Comparison of ENCODE assay signal across 16 cellular contexts in genomic region chr12:1918875-1919236, GRCh38. TPM values are rescaled to one million over a fixed set of nuclear protein-coding genes. Genes with fewer than 3 reads are reported as not detected.
DNase-seq lines count a peak whose midpoint lies in the region; ATAC-seq, FAIRE-seq and TF ChIP-seq lines count a peak whose summit lies in the region.
"Had no signal": no experiment of that assay in that cellular context is flagged by ENCODE, and none has a peak within 500 bp of the region (broad histone marks: within the 10 kb centered on the region; RNA-seq: fewer than 3 reads in every experiment).

No MANE protein-coding gene starts in this region.

- BruUV-seq in HepG2 (replicated peaks; lab: Mats Ljungman, UMichigan) = no TSS peak

- H3K36me3 ChIP-seq in Peyer's patch (no peaks in the 10 kb centered on the region), HepG2 (replicated peaks in 1 of 2; ENCODE audit: control insufficient read depth in 1 of 2, insufficient read depth in 2 of 2, low read length in 2 of 2) (no peaks in the 10 kb centered on the region), spleen (no peaks in the 10 kb centered on the region)
- H3K36me3 ChIP-seq: right atrium auricular region had no signal

- WGBS in HepG2 (ENCODE audit: low lambda C conversion rate) = 0% methylated on average over 1 of the region's 6 CpGs
- WGBS in spleen, 5 donors = 78 to 89% (median 87%) methylated on average over 6 of the region's 6 CpGs

- H2AFZ ChIP-seq in HepG2 (ENCODE audit: low read length) = no peak overlapping the region

- H3K9ac ChIP-seq in HepG2 (ENCODE audit: insufficient read depth, low read depth, low read length) = no peak overlapping the region

- H3K4me3 ChIP-seq in Peyer's patch = peak overlapping the region in 1 of 4 donors; percentile 31
- no peak overlapping the region for H3K4me3 ChIP-seq in HepG2 (replicated peaks in 1 of 3; ENCODE audit: insufficient read depth in 1 of 3, low read depth in 2 of 3, low read length in 3 of 3)
- peak overlapping the region in 5 of 8 donors; percentile 26 to 64 (median 40) for H3K4me3 ChIP-seq in spleen

- peak; percentile 4 for DNase-seq in GM03348 (ENCODE audit: low spot score)
- peak in 1 of 3 donors; percentile 45 for DNase-seq in Peyer's patch
- no peak for DNase-seq in HepG2 (ENCODE audit: low spot score)
- peak; percentile 73 for DNase-seq in spleen
- no peak for DNase-seq in cortex of kidney (lab: John Stamatoyannopoulos, UW)
- DNase-seq in stimulated activated CD4-positive, alpha-beta T cell treated with anti-CD3 and anti-CD28 coated beads, Interleukin-4, amount 100 ng/mL, for 1 hour = no peak
- DNase-seq: activated naive CD4-positive, alpha-beta T cell treated with anti-CD3 and anti-CD28 coated beads for 36 hours; effector CD8-positive, alpha-beta T cell; GOT3; NCI-H1436 treated with DMSO at 0.1 percent for 48 hours; stimulated activated CD4-positive, alpha-beta T cell treated with anti-CD3 and anti-CD28 coated beads, Interleukin-4, amount 100 ng/mL, for 4 hours had no signal

- no peaks in the 10 kb centered on the region for H3K79me2 ChIP-seq in HepG2 (ENCODE audit: insufficient read depth, low read length)

- H3K27me3 ChIP-seq in Peyer's patch = no peaks in the 10 kb centered on the region
- peaks cover 7 to 45% of the 10 kb centered on the region in 2 experiments for H3K27me3 ChIP-seq in HepG2 (ENCODE audit: control insufficient read depth in 1 of 2, insufficient read depth in 2 of 2, low read length in 2 of 2)
- peaks cover 0 to 6% (median 0%) of the 10 kb centered on the region in 7 donors for H3K27me3 ChIP-seq in spleen (replicated peaks in 1 of 7)
- H3K27me3 ChIP-seq: right atrium auricular region had no signal

- TF ChIP-seq POLR2A in Peyer's patch (IDR thresholded peaks at IDR 0.05) (no peak), HepG2 (IDR thresholded peaks at IDR 0.05; ENCODE audit: insufficient read depth in 1 of 2, low read depth in 2 of 2, low read length in 2 of 2) (no peak), spleen (IDR thresholded peaks at IDR 0.05) (no peak)

- TF ChIP-seq CTCF in Peyer's patch (IDR thresholded peaks at IDR 0.05) (no peak), HepG2 (CRISPR knock-in tag; IDR thresholded peaks at IDR 0.05) (no peak), spleen (IDR thresholded peaks at IDR 0.05 in 8 of 11, conservative IDR thresholded peaks at IDR 0.05 in 3 of 11) (no peak)

- no peak for TF ChIP-seq RAD21 in HepG2 (CRISPR knock-in tag; IDR thresholded peaks at IDR 0.05)

- no peak for TF ChIP-seq EP300 in HepG2 (IDR thresholded peaks at IDR 0.05; ENCODE audit: low read depth in 2 of 2, low read length in 2 of 2)
- no peak for TF ChIP-seq EP300 in HepG2 (CRISPR knock-in tag; IDR thresholded peaks at IDR 0.05; ENCODE audit: borderline replicate concordance)

- H3K4me2 ChIP-seq in HepG2 (ENCODE audit: low read depth, low read length) = no peak overlapping the region

- no peaks in the 10 kb centered on the region for H4K20me1 ChIP-seq in HepG2 (ENCODE audit: insufficient read depth, low read length)

- no peaks in the 10 kb centered on the region for H3K4me1 ChIP-seq in Peyer's patch
- peaks cover 18% of the 10 kb centered on the region; the same call in 1 of the 2 replicates for H3K4me1 ChIP-seq in HepG2 (ENCODE audit: insufficient read depth, low read length)
- H3K4me1 ChIP-seq in spleen = peaks cover 0 to 76% (median 26%) of the 10 kb centered on the region in 6 donors

- peak; percentile 30; the same call in 2 of the 3 replicates for ATAC-seq in HepG2
- no peak for ATAC-seq in HG03457 (IDR thresholded peaks at IDR 0.05; ENCODE audit: unreplicated experiment)
- no peak for ATAC-seq in HG03039 (IDR thresholded peaks at IDR 0.05; ENCODE audit: unreplicated experiment)

- no peak for FAIRE-seq in HepG2 (lab: Jason Lieb, UNC)

- H3K9me3 ChIP-seq in Peyer's patch = no peaks in the 10 kb centered on the region
- no peaks in the 10 kb centered on the region for H3K9me3 ChIP-seq in HepG2 (ENCODE audit: low read length)
- H3K9me3 ChIP-seq in spleen = no peaks in the 10 kb centered on the region
- H3K9me3 ChIP-seq: right atrium auricular region had no signal

- peak overlapping the region in 3 of 4 donors; percentile 22 to 75 (median 65) for H3K27ac ChIP-seq in Peyer's patch
- H3K27ac ChIP-seq in HepG2 (ENCODE audit: extremely low read length, insufficient read depth, low read length) = no peak overlapping the region
- peak overlapping the region in 4 of 8 donors; percentile 82 to 85 (median 84) for H3K27ac ChIP-seq in spleen

- CTCF ChIA-PET in HepG2 (lab: Yijun Ruan, JAX; ENCODE audit: low intra/inter-chr PET ratio, low total read pairs) = no interaction called here

- in situ Hi-C loops in HepG2 (cut with HindIII; ENCODE audit: extremely low pct_ligation_motif_present, low pct_unique_long_range_greater_than_20kb) = no loop called here

- POLR2A ChIA-PET in HepG2 (lab: Yijun Ruan, JAX) = no interaction called here

- intact Hi-C loops in HepG2 (cut with micrococcal nuclease; ENCODE audit: unreplicated experiment) = no loop called here
- intact Hi-C loops in spleen (cut with DNase I; ENCODE audit: low total_unique reads) = no loop called here

TF ChIP-seq in HepG2, 621 proteins besides CTCF, POLR2A, EP300 and RAD21:
- TF ChIP-seq NR2C2 (CRISPR knock-in tag; IDR thresholded peaks at IDR 0.05; ENCODE audit: borderline replicate concordance) (peak; percentile 24; the same call in 1 of the 2 replicates), ARNTL (CRISPR knock-in tag; IDR thresholded peaks at IDR 0.05) (no peak)
TF ChIP-seq in HepG2: peak in this region for 1.

RNA-seq across cellular contexts. Expression of gene CACNA2D4, which starts 0.4 kb away (rescaled TPM):
- total RNA-seq in Peyer's patch (10 to 100 TPM in 2 of 4 donors, 1 to 10 TPM in 2; 9.5 to 19.3 (median 12.3) TPM), HepG2 (2016; rRNA removed; fragmentation: Illumina TruSeq; extraction: Trizol) (7.2 and 14.2 TPM in 2 replicates), spleen (10 to 100 TPM in 3 of 7 donors, 1 to 10 TPM in 4; 3.3 to 11.8 (median 10.0) TPM)
- 8.0 and 8.7 TPM in 2 replicates for total RNA-seq in HepG2 (2016; cell fraction: cytosol; rRNA removed; fragmentation: Illumina TruSeq; extraction: Trizol; ENCODE audit: low read depth)
- 8.0 and 14.5 TPM in 2 replicates for total RNA-seq in HepG2 (2016; cell fraction: insoluble cytoplasmic fraction; rRNA removed; fragmentation: Illumina TruSeq; extraction: Trizol)
- total RNA-seq in HepG2 (2016; cell fraction: membrane; rRNA removed; fragmentation: Illumina TruSeq; extraction: Trizol) = 14.1 and 16.1 TPM in 2 replicates
- total RNA-seq in HepG2 (2016; cell fraction: nucleus; rRNA removed; fragmentation: Illumina TruSeq; extraction: Trizol) = 15.5 and 18.8 TPM in 2 replicates
- polyA plus RNA-seq in HepG2 (2011; rRNA removed) (136 and 160 TPM in 2 replicates), spleen (1 to 10 TPM; 3.4 to 5.0 (median 4.9) TPM)
- polyA plus RNA-seq in HepG2 (2011; cell fraction: cytosol; rRNA removed) = 115 and 149 TPM in 2 replicates
- polyA plus RNA-seq in HepG2 (2011; cell fraction: nucleus; rRNA removed) = 402 and 439 TPM in 2 replicates
- 73.6 and 103 TPM in 2 replicates for polyA plus RNA-seq in HepG2 (2012)
- 7.6 and 9.3 TPM in 2 replicates for polyA plus RNA-seq in HepG2 (2016; cell fraction: cytosol; fragmentation: Illumina TruSeq; extraction: Trizol; ENCODE audit: low read depth)
- polyA plus RNA-seq in HepG2 (2016; cell fraction: insoluble cytoplasmic fraction; fragmentation: Illumina TruSeq; extraction: Trizol; ENCODE audit: low read depth) = 10.4 and 11.5 TPM in 2 replicates
- 13.7 and 16.7 TPM in 2 replicates for polyA plus RNA-seq in HepG2 (2016; cell fraction: membrane; fragmentation: Illumina TruSeq; extraction: Trizol; ENCODE audit: low read depth)
- polyA plus RNA-seq in HepG2 (2016; cell fraction: nucleus; fragmentation: Illumina TruSeq; extraction: Trizol; ENCODE audit: insufficient read depth, low read depth) = 27.6 and 41.2 TPM in 2 replicates
- 202 TPM in 1 of 2 replicates, not detected in the other for polyA minus RNA-seq in HepG2 (2011; rRNA and poly(A)+ RNA removed; ENCODE audit: low replicate concordance)
- polyA minus RNA-seq in HepG2 (2011; cell fraction: cytosol; rRNA and poly(A)+ RNA removed) = 42.4 and 44.5 TPM in 2 replicates
- 135 and 155 TPM in 2 replicates for polyA minus RNA-seq in HepG2 (2011; cell fraction: nucleus; rRNA and poly(A)+ RNA removed)
- total RNA-seq: NCI-H460, SK-MEL-5 had no signal

Comparison
In these comparisons a context has a peak if more than half of its experiments do, and no peak if none do; other contexts are left out.
1. DNase-seq: peak in GM03348 (single experiment) and spleen (single experiment); none in HepG2 (single experiment), cortex of kidney (single experiment) and stimulated activated CD4-positive, alpha-beta T cell treated with anti-CD3 and anti-CD28 coated beads, Interleukin-4, amount 100 ng/mL, for 1 hour (single experiment).
2. H3K4me3 ChIP-seq: peak in spleen (5 of 8); none in HepG2 (0 of 3).